8 cellular contexts compared by ENCODE assay signal in the genomic region with DNA sequence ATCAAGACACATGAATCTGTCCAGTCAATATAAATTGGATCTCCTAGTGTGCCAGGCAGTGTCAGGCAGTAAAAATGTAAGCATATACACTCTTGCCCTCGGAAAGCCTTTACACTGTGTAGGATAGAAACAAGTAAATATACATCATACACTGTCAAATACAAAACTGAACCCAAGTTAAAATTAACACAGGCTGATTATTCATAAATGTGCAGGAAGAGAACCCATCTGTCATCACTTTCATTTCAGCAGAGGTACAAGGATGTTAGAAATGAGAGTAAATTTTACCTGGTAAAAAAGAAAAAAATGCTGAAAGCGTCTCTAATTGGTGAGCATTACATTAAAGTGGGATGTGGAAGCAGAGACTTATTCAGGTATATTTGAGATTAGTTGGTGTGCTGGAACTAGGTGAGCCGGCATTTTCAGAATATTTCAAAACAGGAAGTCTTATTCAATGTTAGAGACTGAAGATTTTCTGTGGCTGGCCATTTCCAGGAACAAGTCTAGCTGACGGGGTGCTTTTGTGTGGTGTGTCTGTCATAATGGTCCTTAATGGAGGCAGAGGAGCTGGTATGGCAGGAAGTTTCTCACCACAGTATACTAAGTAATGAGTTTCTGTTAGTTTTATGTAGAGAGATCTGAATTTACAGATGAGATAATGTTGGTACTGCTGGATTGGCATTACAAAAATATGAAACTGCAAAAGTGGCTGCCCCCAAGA.
DNase-seq lines count a peak whose midpoint lies in the region; ATAC-seq and TF ChIP-seq lines count a peak whose summit lies in the region.

No MANE protein-coding gene starts in this region.

- WGBS in upper lobe of left lung, 2 donors = 22% methylated on average over 4 of the region's 4 CpGs

- DNase-seq in CD1c-positive myeloid dendritic cell (ENCODE audit: extremely low spot score) (peak; percentile 78), cerebellar cortex (ENCODE audit: low spot score) (peak; percentile 49), omental fat pad (ENCODE audit: low spot score) (no peak), upper lobe of left lung (peak in 1 of 2 donors; percentile 62), cerebellar nuclear complex (lab: John Stamatoyannopoulos, UW) (no peak)
- DNase-seq in activated CD4-positive, CD25-positive, alpha-beta regulatory T cell treated with anti-CD3 and anti-CD28 coated beads, Interleukin-2, amount 50 U/mL, for 72 hours = peak; percentile 43

- no peaks in the 10 kb centered on the region for H3K27me3 ChIP-seq in upper lobe of left lung

- no peak for TF ChIP-seq POLR2A in upper lobe of left lung (IDR thresholded peaks at IDR 0.05)

- peaks cover 18 to 29% (median 25%) of the 10 kb centered on the region in 4 donors for H3K4me1 ChIP-seq in upper lobe of left lung

- TF ChIP-seq EP300 in upper lobe of left lung (IDR thresholded peaks at IDR 0.05) = no peak

- peak; percentile 97 for ATAC-seq in GM19468 (IDR thresholded peaks at IDR 0.05; ENCODE audit: extremely low read depth, unreplicated experiment)
- peak; percentile 100 for ATAC-seq in HG03575 (IDR thresholded peaks at IDR 0.05; ENCODE audit: extremely low read depth, insufficient number of reproducible peaks, low FRiP score, unreplicated experiment)
- peak; percentile 57 for ATAC-seq in omental fat pad (ENCODE audit: low FRiP score)
- ATAC-seq in upper lobe of left lung (ENCODE audit: low FRiP score in 2 of 2) = peak; percentile 86 to 92

- H3K27ac ChIP-seq in upper lobe of left lung = peak overlapping the region; percentile 58 to 73 (median 61)

- H3K4me3 ChIP-seq in upper lobe of left lung = peak overlapping the region in 1 of 4 donors; percentile 15

- H3K36me3 ChIP-seq in upper lobe of left lung = no peaks in the 10 kb centered on the region

- H3K9me3 ChIP-seq in upper lobe of left lung = no peaks in the 10 kb centered on the region

- no peak for TF ChIP-seq CTCF in omental fat pad (IDR thresholded peaks at IDR 0.05)
- TF ChIP-seq CTCF in upper lobe of left lung (IDR thresholded peaks at IDR 0.05) = no peak

Comparison
In these comparisons a context has a peak if more than half of its experiments do, and no peak if none do; other contexts are left out.
1. DNase-seq: peak in CD1c-positive myeloid dendritic cell (single experiment), activated CD4-positive, CD25-positive, alpha-beta regulatory T cell treated with anti-CD3 and anti-CD28 coated beads, Interleukin-2, amount 50 U/mL, for 72 hours (single experiment) and cerebellar cortex (single experiment); none in omental fat pad (single experiment) and cerebellar nuclear complex (0 of 2).
2. Peak in every context shown above with its lines, with median percentiles within 50 percentile points of each other: ATAC-seq.